In genomic region chr4:89836897-89837384, GRCh38 we compare ENCODE assay signal across 8 cellular contexts. TPM values are rescaled to one million over a fixed set of nuclear protein-coding genes. Genes with fewer than 3 reads are reported as not detected.
DNase-seq lines count a peak whose midpoint lies in the region; ATAC-seq and TF ChIP-seq lines count a peak whose summit lies in the region.

TSS of gene SNCA (minus strand) at chr4:89837161. CDS start at chr4:89835667, 1,494 bp downstream.

- H3K4me3 Mint-ChIP-seq in Calu3 (ENCODE audit: low read depth, unreplicated experiment) = peak within 1 kb of the TSS; percentile 97

- CTCF ChIA-PET in Calu3 (lab: Charles Lee) = no interaction called here

- H3K4me3 ChIP-seq in HL-60 (replicated peaks; ENCODE audit: insufficient read depth, low read length) (peak within 1 kb of the TSS; percentile 37), RWPE2 (ENCODE audit: severe bottlenecking) (peak within 1 kb of the TSS; percentile 63), ascending aorta (peak within 1 kb of the TSS; percentile 46 to 68), heart left ventricle (peak within 1 kb of the TSS; percentile 12 to 72 (median 56)), urinary bladder (ENCODE audit: low read depth, low read length) (peak within 1 kb of the TSS; percentile 58)

- DNase-seq in Calu3 (peak; percentile 72), HL-60 (ENCODE audit: low read depth in 1 of 2, low spot score in 1 of 2) (no peak), RWPE2 (ENCODE audit: low spot score) (peak; percentile 77), ascending aorta (ENCODE audit: low spot score in 2 of 2) (no peak), heart left ventricle (peak; percentile 57 to 83 (median 61)), nucleus accumbens (lab: John Stamatoyannopoulos, UW) (peak; percentile 21 to 89 (median 79)), NK-92 (lab: John Stamatoyannopoulos, UW; ENCODE audit: unreplicated experiment) (no peak)

- WGBS in heart left ventricle, 4 donors = 1% methylated on average over 47 to 48 of the region's 48 CpGs
- under 1% methylated on average over 48 of the region's 48 CpGs for WGBS in urinary bladder

- H3K27ac ChIP-seq in HL-60 (replicated peaks) = no peak within 1 kb of the TSS
- H3K27ac ChIP-seq in RWPE2 (ENCODE audit: poor library complexity, severe bottlenecking) = peak within 1 kb of the TSS; percentile 14
- no peak within 1 kb of the TSS for H3K27ac ChIP-seq in ascending aorta
- H3K27ac ChIP-seq in heart left ventricle = peak within 1 kb of the TSS in 4 of 12 donors; percentile 21 to 61 (median 30)
- no peak within 1 kb of the TSS for H3K27ac ChIP-seq in urinary bladder (ENCODE audit: low read depth)

- H3K9me3 ChIP-seq in RWPE2 (ENCODE audit: severe bottlenecking) = no peaks in the 10 kb centered on the region
- H3K9me3 ChIP-seq in ascending aorta = no peaks in the 10 kb centered on the region
- no peaks in the 10 kb centered on the region for H3K9me3 ChIP-seq in heart left ventricle

- intact Hi-C loops in Calu3 (cut with micrococcal nuclease; ENCODE audit: unreplicated experiment) (loop anchor here (5.0 kb wide), 1 partner anchor 35 kb away; no protein-coding TSS in a partner anchor), ascending aorta (cut with DNase I) (no loop called here), heart left ventricle (cut with DNase I) (no loop called here)

- H3K4me1 ChIP-seq in RWPE2 (ENCODE audit: insufficient read depth, poor library complexity, severe bottlenecking) = peaks cover 5% of the 10 kb centered on the region
- no peaks in the 10 kb centered on the region for H3K4me1 ChIP-seq in ascending aorta
- peaks cover 0 to 20% (median 2%) of the 10 kb centered on the region in 12 donors for H3K4me1 ChIP-seq in heart left ventricle
- H3K4me1 ChIP-seq in urinary bladder (ENCODE audit: insufficient read depth) = no peaks in the 10 kb centered on the region

- H3K36me3 ChIP-seq in RWPE2 (ENCODE audit: low read depth) = peaks cover 10% of the 10 kb centered on the region
- no peaks in the 10 kb centered on the region for H3K36me3 ChIP-seq in ascending aorta
- H3K36me3 ChIP-seq in heart left ventricle = no peaks in the 10 kb centered on the region
- no peaks in the 10 kb centered on the region for H3K36me3 ChIP-seq in urinary bladder (ENCODE audit: insufficient read depth)

- TF ChIP-seq CTCF in Calu3 (IDR thresholded peaks at IDR 0.05; ENCODE audit: unreplicated experiment) (no peak), HL-60 (IDR thresholded peaks at IDR 0.05; ENCODE audit: insufficient read depth, low read length) (no peak), RWPE2 (IDR thresholded peaks at IDR 0.05; ENCODE audit: poor library complexity, severe bottlenecking) (no peak), ascending aorta (IDR thresholded peaks at IDR 0.05) (no peak), heart left ventricle (IDR thresholded peaks at IDR 0.05) (no peak)

- TF ChIP-seq POLR2A in heart left ventricle (IDR thresholded peaks at IDR 0.05) = no peak

- H3K36me3 Mint-ChIP-seq in Calu3 (ENCODE audit: insufficient read depth, unreplicated experiment) = peaks cover 29% of the 10 kb centered on the region

- peak within 1 kb of the TSS; percentile 85 for H3K27ac Mint-ChIP-seq in Calu3 (ENCODE audit: unreplicated experiment)

- H3K27me3 Mint-ChIP-seq in Calu3 (ENCODE audit: unreplicated experiment) = no peaks in the 10 kb centered on the region

- H3K4me1 Mint-ChIP-seq in Calu3 (ENCODE audit: low read depth, unreplicated experiment) = peaks cover 6% of the 10 kb centered on the region

- H3K27me3 ChIP-seq in HL-60 (ENCODE audit: insufficient read depth, poor library complexity, severe bottlenecking) (peaks cover 38% of the 10 kb centered on the region), RWPE2 (ENCODE audit: insufficient read depth, poor library complexity, severe bottlenecking) (peaks cover 3% of the 10 kb centered on the region), ascending aorta (no peaks in the 10 kb centered on the region), heart left ventricle (peaks cover 0 to 60% (median 24%) of the 10 kb centered on the region in 9 donors)

- H3K9me3 Mint-ChIP-seq in Calu3 (ENCODE audit: low read depth, unreplicated experiment) = no peaks in the 10 kb centered on the region

- ATAC-seq in RWPE2 (ENCODE audit: low read depth) (peak; percentile 83), heart left ventricle (peak; percentile 34 to 94 (median 86))

- no TSS peak for BruUV-seq in Calu3 (replicated peaks; lab: Mats Ljungman, UMichigan)

RNA-seq across cellular contexts. Expression of gene SNCA, which starts in this region (rescaled TPM):
- total RNA-seq in Calu3 (2022) = 27.6 and 36.8 TPM in 2 replicates
- not detected for total RNA-seq in ascending aorta
- 10 to 100 TPM in 3 of 9 donors, 1 to 10 TPM in 6; 2.5 to 27.9 (median 5.8) TPM for total RNA-seq in heart left ventricle
- polyA plus RNA-seq in heart left ventricle = 1 to 10 TPM; 2.3 to 3.4 TPM
- 24.4 TPM for total RNA-seq in urinary bladder
- polyA plus RNA-seq in urinary bladder = 10.8 TPM

Comparison
In these comparisons a context has a peak if more than half of its experiments do, and no peak if none do; other contexts are left out.
1. DNase-seq: peak in Calu3 (single experiment), RWPE2 (single experiment), heart left ventricle (5 of 5) and nucleus accumbens (56 of 56); none in HL-60 (0 of 2), ascending aorta (0 of 2) and NK-92 (single experiment).
2. Peak in every context shown above with its lines, with median percentiles within 50 percentile points of each other: H3K4me3 ChIP-seq.